24 cellular contexts compared by ENCODE assay signal in genomic region chr18:24995056-24995455, GRCh38.
DNase-seq lines count a peak whose midpoint lies in the region; TF ChIP-seq lines count a peak whose summit lies in the region.
"Had no signal": no experiment of that assay in that cellular context is flagged by ENCODE, and none has a peak within 500 bp of the region (broad histone marks: within the 10 kb centered on the region; RNA-seq: fewer than 3 reads in every experiment).

No MANE protein-coding gene starts in this region.

- 94% methylated on average over 4 of the region's 4 CpGs for WGBS in suprapubic skin

- peaks cover 5% of the 10 kb centered on the region for H3K9me3 ChIP-seq in suprapubic skin

- DNase-seq in EH (ENCODE audit: low read depth) (peak; percentile 21), HS-5 (ENCODE audit: low read depth) (peak; percentile 68), astrocyte of the hippocampus (ENCODE audit: low read depth, low spot score) (peak; percentile 14), iris pigment epithelial cell (ENCODE audit: low read depth) (peak; percentile 8), middle frontal gyrus (ENCODE audit: extremely low spot score, low spot score) (no peak), epidermal melanocyte (ENCODE audit: insufficient read length, low spot score) (no peak), suprapubic skin (ENCODE audit: low spot score in 2 of 2) (no peak), SIG-M5 treated with dmso at 0.1 percent for 504 hours (lab: John Stamatoyannopoulos, UW; ENCODE audit: unreplicated experiment) (no peak)
- DNase-seq: activated CD4-positive, alpha-beta T cell treated with anti-CD3 and anti-CD28 coated beads, Interleukin-2, amount 10 ng/mL, durations not matched to agents 24 days and 14 days; anterior cingulate cortex; CD4-positive, alpha-beta memory T cell; DMS153; kidney; NCI-H1436; NCI-H2171; NCI-H526; occipital lobe; SHP77 treated with DMSO at 0.1 percent for 48 hours; stimulated activated CD4-positive, alpha-beta T cell treated with anti-CD3 and anti-CD28 coated beads, Interleukin-4, amount 100 ng/mL, for 1 hour; stimulated activated naive CD4-positive, alpha-beta T cell treated with Interleukin-2 at 50 U/mL for 16 hours; T-helper 17 cell; tibial artery had no signal

- H3K27ac ChIP-seq in suprapubic skin, result no peak overlapping the region
- H3K27ac ChIP-seq: tibial artery, VCaP had no signal

- no peak for TF ChIP-seq CTCF in suprapubic skin (IDR thresholded peaks at IDR 0.05)

- no peak overlapping the region for H3K4me3 ChIP-seq in suprapubic skin
- H3K4me3 ChIP-seq: GM12878, tibial artery had no signal

- no peaks in the 10 kb centered on the region for H3K36me3 ChIP-seq in suprapubic skin
- H3K36me3 ChIP-seq: tibial artery had no signal

- H3K27me3 ChIP-seq in suprapubic skin, result no peaks in the 10 kb centered on the region
- H3K27me3 ChIP-seq: tibial artery had no signal

- TF ChIP-seq POLR2A in suprapubic skin (IDR thresholded peaks at IDR 0.05), result no peak

- TF ChIP-seq EP300 in suprapubic skin (IDR thresholded peaks at IDR 0.05), result no peak

- no peaks in the 10 kb centered on the region for H3K4me1 ChIP-seq in suprapubic skin
- H3K4me1 ChIP-seq: tibial artery had no signal

Comparison
In these comparisons a context has a peak if more than half of its experiments do, and no peak if none do; other contexts are left out.
1. DNase-seq: peak in EH (single experiment), HS-5 (single experiment), astrocyte of the hippocampus (single experiment) and iris pigment epithelial cell (single experiment); none in middle frontal gyrus (single experiment), epidermal melanocyte (single experiment), suprapubic skin (0 of 2) and SIG-M5 treated with dmso at 0.1 percent for 504 hours (single experiment).